Comparison of ENCODE assay signal across 9 cellular contexts in genomic region chr7:121084748-121085336, GRCh38.
DNase-seq lines count a peak whose midpoint lies in the region; ATAC-seq, FAIRE-seq and TF ChIP-seq lines count a peak whose summit lies in the region.
"Had no signal": no experiment of that assay in that cellular context is flagged by ENCODE, and none has a peak within 500 bp of the region (broad histone marks: within the 10 kb centered on the region; RNA-seq: fewer than 3 reads in every experiment).

No MANE protein-coding gene starts in this region.

- TF ChIP-seq CTCF in brain microvascular endothelial cell (IDR thresholded peaks at IDR 0.05; ENCODE audit: low read depth, low read length, missing control alignments) (no peak), kidney (IDR thresholded peaks at IDR 0.05; ENCODE audit: borderline replicate concordance, extremely low read depth, insufficient read depth) (no peak), vagina (IDR thresholded peaks at IDR 0.05) (no peak)

- no peaks in the 10 kb centered on the region for H3K9me3 ChIP-seq in kidney (ENCODE audit: control insufficient read depth in 1 of 2, low read length in 2 of 2)
- H3K9me3 ChIP-seq in vagina, result no peaks in the 10 kb centered on the region

- intact Hi-C loops in kidney (cut with DNase I) (loop anchor here (5.0 kb wide), 1 partner anchor 93 kb away; no protein-coding TSS in a partner anchor), vagina (cut with DNase I) (no loop called here)

- H3K36me3 ChIP-seq in brain microvascular endothelial cell (replicated peaks) (no peaks in the 10 kb centered on the region), kidney (ENCODE audit: control insufficient read depth in 1 of 2, insufficient read depth in 2 of 2, low read length in 2 of 2) (no peaks in the 10 kb centered on the region), vagina (no peaks in the 10 kb centered on the region)

- in situ Hi-C loops in brain microvascular endothelial cell (cut with HindIII; ENCODE audit: low pct_ligation_motif_present, low sequenced_read_pairs), result loop anchor here (25.0 kb wide), 1 partner anchor 98 kb away; the partner anchor contains the start of gene CPED1

- H3K9ac ChIP-seq in kidney (ENCODE audit: low read length in 2 of 2), result no peak overlapping the region

- TF ChIP-seq POLR2A in vagina (IDR thresholded peaks at IDR 0.05), result no peak

- no peak for FAIRE-seq in kidney (lab: Jason Lieb, UNC)

- H3K4me3 ChIP-seq in brain microvascular endothelial cell (ENCODE audit: low read depth, low read length) (peak overlapping the region; percentile 18), kidney (ENCODE audit: low read length in 2 of 2) (no peak overlapping the region), vagina (no peak overlapping the region)

- DNase-seq in LHCN-M2 (ENCODE audit: low read depth), result peak; percentile 99
- DNase-seq in brain microvascular endothelial cell, result peak; percentile 93
- DNase-seq in kidney, result peak; percentile 51
- no peak for DNase-seq in vagina (ENCODE audit: extremely low spot score in 2 of 2)
- DNase-seq: activated naive CD4-positive, alpha-beta T cell treated with anti-CD3 and anti-CD28 coated beads for 36 hours; NCI-H345 had no signal

- H3K4me1 ChIP-seq in kidney (ENCODE audit: control insufficient read depth in 1 of 2, insufficient read depth in 1 of 2, low read depth in 1 of 2, low read length in 2 of 2), result peaks cover 0 to 2% of the 10 kb centered on the region in 2 donors
- H3K4me1 ChIP-seq in vagina, result peaks cover 12% of the 10 kb centered on the region

- H3K27me3 ChIP-seq in brain microvascular endothelial cell (replicated peaks) (no peaks in the 10 kb centered on the region), vagina (no peaks in the 10 kb centered on the region)

- no peak for ATAC-seq in esophagus mucosa
- no peak for ATAC-seq in HG02798 (IDR thresholded peaks at IDR 0.05; ENCODE audit: poor library complexity, unreplicated experiment)
- ATAC-seq in GM19452 (IDR thresholded peaks at IDR 0.05; ENCODE audit: unreplicated experiment), result no peak

- H3K27ac ChIP-seq in brain microvascular endothelial cell (peak overlapping the region; percentile 93), kidney (ENCODE audit: low read depth in 2 of 2, low read length in 2 of 2) (no peak overlapping the region), vagina (peak overlapping the region; percentile 3)

Comparison
In these comparisons a context has a peak if more than half of its experiments do, and no peak if none do; other contexts are left out.
1. DNase-seq: peak in LHCN-M2 (single experiment), brain microvascular endothelial cell (single experiment) and kidney (single experiment); none in vagina (0 of 2).
2. H3K27ac ChIP-seq: peak in brain microvascular endothelial cell (single experiment) and vagina (single experiment); none in kidney (0 of 2).